ENCODE assay signal across 18 cellular contexts in the genomic region with DNA sequence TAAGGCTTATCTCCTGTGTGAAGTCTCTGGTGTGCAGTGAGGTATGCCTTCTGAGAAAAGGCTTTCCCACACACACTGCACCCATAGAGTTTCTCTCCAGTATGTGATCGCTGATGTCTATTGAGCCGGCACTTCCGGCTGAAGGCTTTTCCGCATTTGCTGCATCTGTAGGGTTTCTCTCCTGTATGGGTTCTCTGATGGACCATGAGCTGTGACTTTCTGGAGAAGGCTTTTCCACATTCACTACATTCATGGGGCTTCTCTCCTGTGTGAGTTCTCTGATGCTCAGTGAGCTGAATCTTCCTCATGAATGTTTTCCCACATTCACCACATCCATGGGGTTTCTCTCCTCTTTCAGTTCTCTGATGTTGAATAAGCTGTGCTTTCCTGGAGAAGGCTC. TPM values are rescaled to one million over a fixed set of nuclear protein-coding genes. Genes with fewer than 3 reads are reported as not detected.
DNase-seq lines count a peak whose midpoint lies in the region; ATAC-seq, FAIRE-seq and TF ChIP-seq lines count a peak whose summit lies in the region.
"Had no signal": no experiment of that assay in that cellular context is flagged by ENCODE, and none has a peak within 500 bp of the region (broad histone marks: within the 10 kb centered on the region; RNA-seq: fewer than 3 reads in every experiment).

No MANE protein-coding gene starts in this region.

- no TSS peak for BruUV-seq in HepG2 (replicated peaks; lab: Mats Ljungman, UMichigan)

- H2BK12ac ChIP-seq in mesenchymal stem cell (ENCODE audit: low read length in 2 of 2), result no peak overlapping the region

- H3K14ac ChIP-seq in mesenchymal stem cell (ENCODE audit: low read length in 2 of 2), result no peak overlapping the region

- H2AFZ ChIP-seq in HepG2 (ENCODE audit: low read length) (no peak overlapping the region), mesenchymal stem cell (ENCODE audit: low read depth, low read length) (no peak overlapping the region)
- H2AFZ ChIP-seq: GM23248, PC-9 had no signal

- H3K4me2 ChIP-seq in HepG2 (ENCODE audit: low read depth, low read length) (no peak overlapping the region), mesenchymal stem cell (ENCODE audit: low read length, poor library complexity, severe bottlenecking) (no peak overlapping the region)
- H3K4me2 ChIP-seq: KMS-11, PC-9 had no signal

- POLR2A ChIA-PET in HepG2 (lab: Yijun Ruan, JAX), result no interaction called here
- POLR2A ChIA-PET in activated CD4-positive, alpha-beta memory T cell treated with anti-CD3 and anti-CD28 coated beads for 36 hours (lab: Charles Lee), result no interaction called here

- H3K9me3 Mint-ChIP-seq in endodermal cell, result peaks cover 99% of the 10 kb centered on the region
- peaks cover 93% of the 10 kb centered on the region for H3K9me3 Mint-ChIP-seq in activated CD4-positive, alpha-beta memory T cell treated with anti-CD3 and anti-CD28 coated beads for 36 hours

- H3K18ac ChIP-seq in mesenchymal stem cell (ENCODE audit: low read depth in 1 of 2, low read length in 2 of 2), result no peak overlapping the region

- intact Hi-C loops in HepG2 (cut with micrococcal nuclease; ENCODE audit: unreplicated experiment) (no loop called here), right lobe of liver (cut with DNase I) (no loop called here)
- intact Hi-C loops in activated CD4-positive, alpha-beta memory T cell treated with anti-CD3 and anti-CD28 coated beads for 36 hours (cut with micrococcal nuclease), result no loop called here

- H3K36me3 ChIP-seq in HepG2 (replicated peaks in 1 of 2; ENCODE audit: control insufficient read depth in 1 of 2, insufficient read depth in 2 of 2, low read length in 2 of 2), result peaks cover 30 to 58% of the 10 kb centered on the region in 2 experiments
- peaks cover 0 to 44% (median 6%) of the 10 kb centered on the region in 4 donors for H3K36me3 ChIP-seq in right lobe of liver
- peaks cover 92% of the 10 kb centered on the region for H3K36me3 ChIP-seq in endodermal cell (ENCODE audit: control insufficient read depth, insufficient read depth, low read length)
- H3K36me3 ChIP-seq in muscle layer of duodenum (ENCODE audit: control insufficient read depth in 1 of 2, insufficient read depth in 2 of 2, low read length in 2 of 2), result peaks cover 34 to 67% of the 10 kb centered on the region in 2 donors
- H3K36me3 ChIP-seq in mesenchymal stem cell (ENCODE audit: control insufficient read depth in 1 of 2, insufficient read depth in 2 of 2, low read depth in 1 of 2, low read length in 2 of 2), result peaks cover 30 to 56% of the 10 kb centered on the region in 2 experiments

- H2BK15ac ChIP-seq in mesenchymal stem cell (ENCODE audit: low read depth, poor library complexity, severe bottlenecking), result no peak overlapping the region

- FAIRE-seq in HepG2 (lab: Jason Lieb, UNC), result no peak
- FAIRE-seq: G401.6 had no signal

- TF ChIP-seq EP300 in HepG2 (IDR thresholded peaks at IDR 0.05; ENCODE audit: low read depth in 2 of 2, low read length in 2 of 2) (no peak), HepG2 (CRISPR knock-in tag; IDR thresholded peaks at IDR 0.05; ENCODE audit: borderline replicate concordance) (no peak)

- H4K20me1 ChIP-seq in HepG2 (ENCODE audit: insufficient read depth, low read length), result no peaks in the 10 kb centered on the region

- TF ChIP-seq CTCF in HepG2 (CRISPR knock-in tag; IDR thresholded peaks at IDR 0.05), result no peak
- no peak for TF ChIP-seq CTCF in right lobe of liver (IDR thresholded peaks at IDR 0.05)
- no peak for TF ChIP-seq CTCF in endodermal cell (conservative IDR thresholded peaks at IDR 0.05)

- no peak for DNase-seq in HepG2 (ENCODE audit: low spot score)
- no peak for DNase-seq in right lobe of liver
- no peak for DNase-seq in endodermal cell
- DNase-seq in NCI-H128 (lab: John Stamatoyannopoulos, UW; ENCODE audit: unreplicated experiment), result no peak
- no peak for DNase-seq in mesenchymal stem cell
- no peak for DNase-seq in activated CD4-positive, alpha-beta memory T cell treated with anti-CD3 and anti-CD28 coated beads for 36 hours
- DNase-seq: DND-41, GM23248, NCI-H1048, NCI-H510A treated with DMSO at 0.1 percent for 48 hours, NCI-H82, PC-9 had no signal

- CTCF ChIA-PET in HepG2 (lab: Yijun Ruan, JAX; ENCODE audit: low intra/inter-chr PET ratio, low total read pairs), result no interaction called here
- CTCF ChIA-PET in activated CD4-positive, alpha-beta memory T cell treated with anti-CD3 and anti-CD28 coated beads for 36 hours (lab: Charles Lee), result no interaction called here

- H3K27me3 Mint-ChIP-seq in endodermal cell (ENCODE audit: insufficient read depth), result no peaks in the 10 kb centered on the region
- no peaks in the 10 kb centered on the region for H3K27me3 Mint-ChIP-seq in activated CD4-positive, alpha-beta memory T cell treated with anti-CD3 and anti-CD28 coated beads for 36 hours
- H3K27me3 Mint-ChIP-seq: B cell had no signal

- H3K27me3 ChIP-seq in HepG2 (ENCODE audit: control insufficient read depth in 1 of 2, insufficient read depth in 2 of 2, low read length in 2 of 2), result no peaks in the 10 kb centered on the region
- no peaks in the 10 kb centered on the region for H3K27me3 ChIP-seq in right lobe of liver
- H3K27me3 ChIP-seq in endodermal cell (ENCODE audit: control insufficient read depth, insufficient read depth, low read length, poor library complexity, severe bottlenecking), result no peaks in the 10 kb centered on the region
- H3K27me3 ChIP-seq in muscle layer of duodenum (ENCODE audit: low read depth, low read length), result no peaks in the 10 kb centered on the region
- H3K27me3 ChIP-seq in mesenchymal stem cell (ENCODE audit: control insufficient read depth in 1 of 2, insufficient read depth in 1 of 2, low read length in 2 of 2), result no peaks in the 10 kb centered on the region

- H3K4ac ChIP-seq in mesenchymal stem cell (ENCODE audit: low read depth in 1 of 2, low read length in 2 of 2), result no peak overlapping the region

- no peaks in the 10 kb centered on the region for H3K79me2 ChIP-seq in HepG2 (ENCODE audit: insufficient read depth, low read length)

- H3K9me3 ChIP-seq in HepG2 (ENCODE audit: low read length) (peaks cover 91% of the 10 kb centered on the region), right lobe of liver (peaks cover 0 to 54% (median 30%) of the 10 kb centered on the region in 4 donors), endodermal cell (ENCODE audit: control insufficient read depth, low read length) (peaks cover 100% of the 10 kb centered on the region), muscle layer of duodenum (ENCODE audit: control insufficient read depth in 1 of 2, low read length in 2 of 2) (peaks cover 58 to 82% of the 10 kb centered on the region in 2 donors), mesenchymal stem cell (ENCODE audit: control insufficient read depth, low read length) (peaks cover 95% of the 10 kb centered on the region)

- H3K4me3 ChIP-seq in HepG2 (replicated peaks in 1 of 3; ENCODE audit: insufficient read depth in 1 of 3, low read depth in 2 of 3, low read length in 3 of 3) (no peak overlapping the region), right lobe of liver (no peak overlapping the region), endodermal cell (ENCODE audit: low read length) (peak overlapping the region; percentile 74), muscle layer of duodenum (ENCODE audit: low read depth in 1 of 2, low read length in 2 of 2) (peak overlapping the region; percentile 4 to 34), mesenchymal stem cell (ENCODE audit: insufficient read depth in 1 of 2, low read depth in 1 of 2, low read length in 2 of 2) (peak overlapping the region in 1 of 2 experiments; percentile 44)
- H3K4me3 ChIP-seq: GM23248 had no signal

- H3K79me1 ChIP-seq in mesenchymal stem cell (replicated peaks; ENCODE audit: low read length, poor library complexity, severe bottlenecking), result no peaks in the 10 kb centered on the region

- in situ Hi-C loops in HepG2 (cut with HindIII; ENCODE audit: extremely low pct_ligation_motif_present, low pct_unique_long_range_greater_than_20kb), result no loop called here

- H3K9ac ChIP-seq in HepG2 (ENCODE audit: insufficient read depth, low read depth, low read length) (no peak overlapping the region), endodermal cell (ENCODE audit: extremely low read depth, low read length, poor library complexity, severe bottlenecking) (no peak overlapping the region), mesenchymal stem cell (ENCODE audit: low read length) (no peak overlapping the region)
- H3K9ac ChIP-seq: GM23248, KMS-11 had no signal

- H3K27ac Mint-ChIP-seq in endodermal cell, result no peak overlapping the region
- H3K27ac Mint-ChIP-seq in activated CD4-positive, alpha-beta memory T cell treated with anti-CD3 and anti-CD28 coated beads for 36 hours, result no peak overlapping the region
- H3K27ac Mint-ChIP-seq: B cell had no signal

- no peak overlapping the region for H3K4me3 Mint-ChIP-seq in endodermal cell
- H3K4me3 Mint-ChIP-seq in activated CD4-positive, alpha-beta memory T cell treated with anti-CD3 and anti-CD28 coated beads for 36 hours, result no peak overlapping the region
- H3K4me3 Mint-ChIP-seq: B cell had no signal

- TF ChIP-seq RAD21 in HepG2 (CRISPR knock-in tag; IDR thresholded peaks at IDR 0.05), result no peak

- H2AK5ac ChIP-seq in mesenchymal stem cell (ENCODE audit: low read length, severe bottlenecking), result no peak overlapping the region

- no peak overlapping the region for H4K8ac ChIP-seq in mesenchymal stem cell (ENCODE audit: low read length)

- no peak overlapping the region for H2BK120ac ChIP-seq in mesenchymal stem cell (ENCODE audit: low read depth, low read length)

- H3K4me1 ChIP-seq in HepG2 (ENCODE audit: insufficient read depth, low read length), result no peaks in the 10 kb centered on the region
- no peaks in the 10 kb centered on the region for H3K4me1 ChIP-seq in right lobe of liver
- no peaks in the 10 kb centered on the region for H3K4me1 ChIP-seq in endodermal cell (ENCODE audit: control insufficient read depth, insufficient read depth, low read length)
- H3K4me1 ChIP-seq in muscle layer of duodenum (ENCODE audit: control insufficient read depth in 1 of 2, insufficient read depth in 2 of 2, low read length in 2 of 2), result no peaks in the 10 kb centered on the region
- H3K4me1 ChIP-seq in mesenchymal stem cell (ENCODE audit: control insufficient read depth, insufficient read depth, low read depth, low read length), result no peaks in the 10 kb centered on the region

- peaks cover 100% of the 10 kb centered on the region for H3K36me3 Mint-ChIP-seq in endodermal cell (ENCODE audit: low read depth)
- peaks cover 87% of the 10 kb centered on the region for H3K36me3 Mint-ChIP-seq in activated CD4-positive, alpha-beta memory T cell treated with anti-CD3 and anti-CD28 coated beads for 36 hours

- no peak overlapping the region for H3K23ac ChIP-seq in mesenchymal stem cell (ENCODE audit: low read length in 2 of 2)

- H2BK5ac ChIP-seq in mesenchymal stem cell (ENCODE audit: low read depth, low read length, poor library complexity, severe bottlenecking), result no peak overlapping the region

- 100% methylated on average over 4 of the region's 4 CpGs for WGBS in HepG2 (ENCODE audit: low lambda C conversion rate)
- WGBS in right lobe of liver (ENCODE audit: insufficient coverage, low coverage, low lambda C conversion rate, missing lambda C conversion rate), result 100% methylated on average over 2 of the region's 4 CpGs
- 98 to 100% methylated on average over 4 of the region's 4 CpGs for WGBS in endodermal cell (ENCODE audit: insufficient coverage in 1 of 2, insufficient read length in 1 of 2), 2 experiments
- WGBS in mesenchymal stem cell, result no CpG with 5 or more reads among the region's 4 CpGs

- no peak for ATAC-seq in HepG2
- ATAC-seq in right lobe of liver, result no peak
- ATAC-seq in GM18858 (IDR thresholded peaks at IDR 0.05; ENCODE audit: unreplicated experiment), result no peak

- H4K91ac ChIP-seq in mesenchymal stem cell (ENCODE audit: low read length), result no peak overlapping the region

- no peak overlapping the region for H3K27ac ChIP-seq in HepG2 (ENCODE audit: extremely low read length, insufficient read depth, low read length)
- no peak overlapping the region for H3K27ac ChIP-seq in right lobe of liver
- H3K27ac ChIP-seq in endodermal cell (ENCODE audit: low read depth, low read length), result no peak overlapping the region
- H3K27ac ChIP-seq in muscle layer of duodenum (ENCODE audit: low read length), result no peak overlapping the region
- no peak overlapping the region for H3K27ac ChIP-seq in mesenchymal stem cell (ENCODE audit: low read length, poor library complexity, severe bottlenecking)
- H3K27ac ChIP-seq: 22Rv1, GM23248, KMS-11, PC-9 had no signal

- TF ChIP-seq POLR2A in HepG2 (IDR thresholded peaks at IDR 0.05; ENCODE audit: insufficient read depth in 1 of 2, low read depth in 2 of 2, low read length in 2 of 2) (no peak), right lobe of liver (IDR thresholded peaks at IDR 0.05) (no peak)

- H3K4me1 Mint-ChIP-seq in endodermal cell, result no peaks in the 10 kb centered on the region
- H3K4me1 Mint-ChIP-seq in activated CD4-positive, alpha-beta memory T cell treated with anti-CD3 and anti-CD28 coated beads for 36 hours (ENCODE audit: low read depth), result no peaks in the 10 kb centered on the region
- H3K4me1 Mint-ChIP-seq: B cell had no signal

RNA-seq across cellular contexts. Expression of gene ZNF577, which starts 14.7 kb away (rescaled TPM):
- total RNA-seq in HepG2 (2016; rRNA removed; fragmentation: Illumina TruSeq; extraction: Trizol) (3.2 and 5.7 TPM in 2 replicates), right lobe of liver (1 to 10 TPM; 1.4 to 6.6 (median 3.8) TPM), endodermal cell (10 to 100 TPM; 25.8 to 31.1 TPM)
- total RNA-seq in HepG2 (2016; cell fraction: cytosol; rRNA removed; fragmentation: Illumina TruSeq; extraction: Trizol; ENCODE audit: low read depth), result 27.9 and 28.0 TPM in 2 replicates
- total RNA-seq in HepG2 (2016; cell fraction: insoluble cytoplasmic fraction; rRNA removed; fragmentation: Illumina TruSeq; extraction: Trizol), result 4.0 and 7.0 TPM in 2 replicates
- 5.4 and 8.7 TPM in 2 replicates for total RNA-seq in HepG2 (2016; cell fraction: membrane; rRNA removed; fragmentation: Illumina TruSeq; extraction: Trizol)
- total RNA-seq in HepG2 (2016; cell fraction: nucleus; rRNA removed; fragmentation: Illumina TruSeq; extraction: Trizol), result 11.7 and 17.0 TPM in 2 replicates
- 7.1 and 7.6 TPM in 2 replicates for polyA plus RNA-seq in HepG2 (2011; rRNA removed)
- polyA plus RNA-seq in HepG2 (2011; cell fraction: cytosol; rRNA removed), result 1.0 and 2.1 TPM in 2 replicates
- polyA plus RNA-seq in HepG2 (2011; cell fraction: nucleus; rRNA removed), result 15.1 and 18.8 TPM in 2 replicates
- 2.9 and 5.2 TPM in 2 replicates for polyA plus RNA-seq in HepG2 (2012)
- 0.58 and 0.89 TPM in 2 replicates for polyA plus RNA-seq in HepG2 (2016; cell fraction: cytosol; fragmentation: Illumina TruSeq; extraction: Trizol; ENCODE audit: low read depth)
- 3.7 and 4.3 TPM in 2 replicates for polyA plus RNA-seq in HepG2 (2016; cell fraction: insoluble cytoplasmic fraction; fragmentation: Illumina TruSeq; extraction: Trizol; ENCODE audit: low read depth)
- polyA plus RNA-seq in HepG2 (2016; cell fraction: membrane; fragmentation: Illumina TruSeq; extraction: Trizol; ENCODE audit: low read depth), result 0.81 and 0.90 TPM in 2 replicates
- polyA plus RNA-seq in HepG2 (2016; cell fraction: nucleus; fragmentation: Illumina TruSeq; extraction: Trizol; ENCODE audit: insufficient read depth, low read depth), result 12.5 and 13.3 TPM in 2 replicates
- 10.4 TPM in 1 of 2 replicates, not detected in the other for polyA minus RNA-seq in HepG2 (2011; rRNA and poly(A)+ RNA removed; ENCODE audit: low replicate concordance)
- 2.7 and 4.2 TPM in 2 replicates for polyA minus RNA-seq in HepG2 (2011; cell fraction: cytosol; rRNA and poly(A)+ RNA removed)
- 38.0 and 49.0 TPM in 2 replicates for polyA minus RNA-seq in HepG2 (2011; cell fraction: nucleus; rRNA and poly(A)+ RNA removed)
- 16.8 TPM for polyA plus RNA-seq in endodermal cell (2013, experiment 1 of 2)
- 14.0 TPM for polyA plus RNA-seq in endodermal cell (2013, experiment 2 of 2)
- polyA plus RNA-seq in mesenchymal stem cell (2013, experiment 1 of 2), result 3.5 TPM
- 3.6 TPM for polyA plus RNA-seq in mesenchymal stem cell (2013, experiment 2 of 2)
- 1 to 10 TPM; 4.1 to 5.3 TPM for total RNA-seq in activated CD4-positive, alpha-beta memory T cell treated with anti-CD3 and anti-CD28 coated beads for 36 hours

RNA-seq across cellular contexts. Expression of gene ZNF649, which starts 31.7 kb away (rescaled TPM):
- total RNA-seq in HepG2 (2016; rRNA removed; fragmentation: Illumina TruSeq; extraction: Trizol), result 13.4 and 13.9 TPM in 2 replicates
- total RNA-seq in HepG2 (2016; cell fraction: cytosol; rRNA removed; fragmentation: Illumina TruSeq; extraction: Trizol; ENCODE audit: low read depth), result 1.3 TPM in 2 replicates
- 12.6 and 13.3 TPM in 2 replicates for total RNA-seq in HepG2 (2016; cell fraction: insoluble cytoplasmic fraction; rRNA removed; fragmentation: Illumina TruSeq; extraction: Trizol)
- 3.4 and 5.6 TPM in 2 replicates for total RNA-seq in HepG2 (2016; cell fraction: membrane; rRNA removed; fragmentation: Illumina TruSeq; extraction: Trizol)
- total RNA-seq in HepG2 (2016; cell fraction: nucleus; rRNA removed; fragmentation: Illumina TruSeq; extraction: Trizol), result 18.1 and 25.0 TPM in 2 replicates
- 2.6 and 3.0 TPM in 2 replicates for polyA plus RNA-seq in HepG2 (2011; rRNA removed)
- polyA plus RNA-seq in HepG2 (2011; cell fraction: cytosol; rRNA removed), result 0.82 and 1.4 TPM in 2 replicates
- 5.4 and 5.9 TPM in 2 replicates for polyA plus RNA-seq in HepG2 (2011; cell fraction: nucleus; rRNA removed)
- polyA plus RNA-seq in HepG2 (2012), result 2.4 and 4.6 TPM in 2 replicates
- polyA plus RNA-seq in HepG2 (2016; cell fraction: cytosol; fragmentation: Illumina TruSeq; extraction: Trizol; ENCODE audit: low read depth), result 0.31 and 0.35 TPM in 2 replicates
- polyA plus RNA-seq in HepG2 (2016; cell fraction: insoluble cytoplasmic fraction; fragmentation: Illumina TruSeq; extraction: Trizol; ENCODE audit: low read depth), result 6.6 and 6.8 TPM in 2 replicates
- 0.82 and 1.0 TPM in 2 replicates for polyA plus RNA-seq in HepG2 (2016; cell fraction: membrane; fragmentation: Illumina TruSeq; extraction: Trizol; ENCODE audit: low read depth)
- polyA plus RNA-seq in HepG2 (2016; cell fraction: nucleus; fragmentation: Illumina TruSeq; extraction: Trizol; ENCODE audit: insufficient read depth, low read depth), result 7.2 and 10.7 TPM in 2 replicates
- polyA minus RNA-seq in HepG2 (2011; rRNA and poly(A)+ RNA removed; ENCODE audit: low replicate concordance), result 0.12 and 6.1 TPM in 2 replicates
- polyA minus RNA-seq in HepG2 (2011; cell fraction: cytosol; rRNA and poly(A)+ RNA removed), result 3.3 and 3.6 TPM in 2 replicates
- 37.2 and 49.7 TPM in 2 replicates for polyA minus RNA-seq in HepG2 (2011; cell fraction: nucleus; rRNA and poly(A)+ RNA removed)
- 1 to 10 TPM; 2.0 to 5.4 (median 2.4) TPM for total RNA-seq in right lobe of liver
- total RNA-seq in endodermal cell, result 10 to 100 TPM; 61.0 to 69.3 TPM
- 24.6 TPM for polyA plus RNA-seq in endodermal cell (2013, experiment 1 of 2)
- polyA plus RNA-seq in endodermal cell (2013, experiment 2 of 2), result 21.7 TPM
- 5.0 TPM for polyA plus RNA-seq in mesenchymal stem cell (2013, experiment 1 of 2)
- polyA plus RNA-seq in mesenchymal stem cell (2013, experiment 2 of 2), result 4.9 TPM
- 1 to 10 TPM; 6.7 to 9.0 TPM for total RNA-seq in activated CD4-positive, alpha-beta memory T cell treated with anti-CD3 and anti-CD28 coated beads for 36 hours

RNA-seq across cellular contexts. Expression of gene ZNF613, which starts 54.2 kb away (rescaled TPM):
- total RNA-seq in HepG2 (2016; rRNA removed; fragmentation: Illumina TruSeq; extraction: Trizol) (8.3 and 9.6 TPM in 2 replicates), right lobe of liver (1 to 10 TPM in 5 of 6 experiments, under 1 TPM in 1; 0.87 to 2.7 (median 2.2) TPM), endodermal cell (10 to 100 TPM; 17.5 to 22.5 TPM)
- total RNA-seq in HepG2 (2016; cell fraction: cytosol; rRNA removed; fragmentation: Illumina TruSeq; extraction: Trizol; ENCODE audit: low read depth), result 1.7 and 1.9 TPM in 2 replicates
- 6.6 and 9.2 TPM in 2 replicates for total RNA-seq in HepG2 (2016; cell fraction: insoluble cytoplasmic fraction; rRNA removed; fragmentation: Illumina TruSeq; extraction: Trizol)
- total RNA-seq in HepG2 (2016; cell fraction: membrane; rRNA removed; fragmentation: Illumina TruSeq; extraction: Trizol), result 3.4 and 3.8 TPM in 2 replicates
- 6.4 and 7.1 TPM in 2 replicates for total RNA-seq in HepG2 (2016; cell fraction: nucleus; rRNA removed; fragmentation: Illumina TruSeq; extraction: Trizol)
- 3.6 and 3.7 TPM in 2 replicates for polyA plus RNA-seq in HepG2 (2011; rRNA removed)
- 1.8 and 2.5 TPM in 2 replicates for polyA plus RNA-seq in HepG2 (2011; cell fraction: cytosol; rRNA removed)
- polyA plus RNA-seq in HepG2 (2011; cell fraction: nucleus; rRNA removed), result 3.3 and 4.1 TPM in 2 replicates
- polyA plus RNA-seq in HepG2 (2012), result 2.3 and 3.3 TPM in 2 replicates
- 0.77 TPM in 2 replicates for polyA plus RNA-seq in HepG2 (2016; cell fraction: cytosol; fragmentation: Illumina TruSeq; extraction: Trizol; ENCODE audit: low read depth)
- polyA plus RNA-seq in HepG2 (2016; cell fraction: insoluble cytoplasmic fraction; fragmentation: Illumina TruSeq; extraction: Trizol; ENCODE audit: low read depth), result 4.8 and 6.5 TPM in 2 replicates
- 0.82 and 1.8 TPM in 2 replicates for polyA plus RNA-seq in HepG2 (2016; cell fraction: membrane; fragmentation: Illumina TruSeq; extraction: Trizol; ENCODE audit: low read depth)
- 7.2 and 8.4 TPM in 2 replicates for polyA plus RNA-seq in HepG2 (2016; cell fraction: nucleus; fragmentation: Illumina TruSeq; extraction: Trizol; ENCODE audit: insufficient read depth, low read depth)
- 2.5 and 3.5 TPM in 2 replicates for polyA minus RNA-seq in HepG2 (2011; rRNA and poly(A)+ RNA removed; ENCODE audit: low replicate concordance)
- polyA minus RNA-seq in HepG2 (2011; cell fraction: cytosol; rRNA and poly(A)+ RNA removed), result 2.9 and 3.9 TPM in 2 replicates
- polyA minus RNA-seq in HepG2 (2011; cell fraction: nucleus; rRNA and poly(A)+ RNA removed), result 14.9 and 18.2 TPM in 2 replicates
- 6.6 TPM for polyA plus RNA-seq in endodermal cell (2013, experiment 1 of 2)
- 5.7 TPM for polyA plus RNA-seq in endodermal cell (2013, experiment 2 of 2)
- 2.5 TPM for polyA plus RNA-seq in mesenchymal stem cell (2013, experiment 1 of 2)
- polyA plus RNA-seq in mesenchymal stem cell (2013, experiment 2 of 2), result 2.1 TPM
- total RNA-seq in activated CD4-positive, alpha-beta memory T cell treated with anti-CD3 and anti-CD28 coated beads for 36 hours, result 1 to 10 TPM; 3.2 to 4.6 TPM

Comparison
In these comparisons a context has a peak if more than half of its experiments do, and no peak if none do; other contexts are left out.
1. H3K4me3 ChIP-seq: peak in endodermal cell (single experiment) and muscle layer of duodenum (2 of 2); none in HepG2 (0 of 3) and right lobe of liver (0 of 3).